In the genomic region with DNA sequence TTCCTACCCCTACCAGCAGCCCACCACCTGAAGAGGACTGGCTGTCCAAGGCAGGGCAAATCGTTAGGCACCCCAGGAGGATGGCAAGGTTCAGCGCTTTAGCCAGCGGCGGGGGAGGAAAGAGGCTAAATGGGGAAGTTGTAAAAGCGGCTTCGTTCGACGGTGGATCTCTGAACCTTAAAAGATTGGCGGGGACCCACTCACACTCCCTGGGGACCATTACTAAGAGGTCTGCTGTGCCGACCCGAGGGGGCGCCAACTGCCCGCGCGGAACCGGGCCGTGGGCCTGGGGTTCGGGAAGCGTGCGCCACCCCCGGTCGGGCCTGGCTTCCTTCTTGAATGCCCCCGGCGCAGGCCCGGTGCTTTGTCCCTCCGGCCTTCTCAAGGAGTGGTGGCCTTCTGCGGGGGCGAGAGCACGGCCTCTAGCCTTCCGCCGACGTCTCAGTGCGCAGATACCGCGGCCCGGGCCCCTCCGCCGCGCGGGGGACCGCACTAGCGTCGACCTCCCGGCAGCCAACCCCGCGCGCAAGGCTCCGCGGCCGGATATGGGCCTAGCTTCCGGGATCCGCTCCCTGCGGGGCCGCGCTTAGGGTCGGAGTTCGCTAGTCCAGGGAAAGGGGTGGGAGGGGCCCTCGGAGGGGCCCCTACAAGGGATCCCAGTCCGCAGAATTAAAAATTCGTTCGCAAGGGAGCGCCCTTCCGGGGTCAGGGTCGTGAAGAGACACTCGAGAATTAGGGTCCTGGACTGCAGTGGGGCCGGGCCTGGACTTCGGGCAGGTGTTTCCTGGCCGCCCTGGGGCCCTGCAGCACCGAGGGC, we compare ENCODE assay signal across 8 cellular contexts.
DNase-seq lines count a peak whose midpoint lies in the region; ATAC-seq lines count a peak whose summit lies in the region.

No MANE protein-coding gene starts in this region.

- H3K36me3 ChIP-seq in iPS-15b (ENCODE audit: control insufficient read depth, insufficient read depth, low read length) = no peaks in the 10 kb centered on the region

- H3K27ac Mint-ChIP-seq in activated T-cell treated with anti-CD3 and anti-CD28 coated beads, Interleukin-2, amount 50 U/mL, for 24 hours = no peak overlapping the region

- H3K4me3 Mint-ChIP-seq in activated T-cell treated with anti-CD3 and anti-CD28 coated beads, Interleukin-2, amount 50 U/mL, for 24 hours = peak overlapping the region; percentile 20

- no peak for ATAC-seq in stimulated activated naive CD8-positive, alpha-beta T cell treated with anti-CD3 and anti-CD28 coated beads, Interleukin-15, Interleukin-2, amounts not matched to agents 100 U/mL and 50 U/mL, for 24 hours

- peak overlapping the region; percentile 40 for H3K4me3 ChIP-seq in iPS-15b (ENCODE audit: low read depth, low read length)

- H3K9ac ChIP-seq in iPS-15b (ENCODE audit: low read depth, low read length) = peak overlapping the region; percentile 16

- no peak for DNase-seq in activated T-cell treated with anti-CD3 and anti-CD28 coated beads, Interleukin-2, amount 50 U/mL, for 24 hours
- no peak for DNase-seq in activated T-cell treated with anti-CD3 and anti-CD28 coated beads, Interleukin-2, amount 50 U/mL, for 1 hour
- DNase-seq in HuH-7.5 (ENCODE audit: low spot score) = peak; percentile 14
- DNase-seq in stimulated activated naive CD8-positive, alpha-beta T cell treated with anti-CD3 and anti-CD28 coated beads, Interleukin-15, Interleukin-2, amounts not matched to agents 100 U/mL and 50 U/mL, for 24 hours = peak; percentile 8
- DNase-seq in stimulated activated CD4-positive, alpha-beta T cell treated with anti-CD3 and anti-CD28 coated beads, Interleukin-4, amount 100 ng/mL, for 4 hours = no peak
- DNase-seq in NCI-H146 treated with DMSO at 0.1 percent for 48 hours (lab: John Stamatoyannopoulos, UW; ENCODE audit: unreplicated experiment) = no peak
- DNase-seq in superior temporal gyrus (ENCODE audit: extremely low spot score) = no peak

- peaks cover 84% of the 10 kb centered on the region for H3K27me3 ChIP-seq in iPS-15b (ENCODE audit: control insufficient read depth, insufficient read depth, low read length)

- H3K9me3 ChIP-seq in iPS-15b (ENCODE audit: control insufficient read depth, insufficient read depth, low read length) = no peaks in the 10 kb centered on the region

- H3K27me3 Mint-ChIP-seq in activated T-cell treated with anti-CD3 and anti-CD28 coated beads, Interleukin-2, amount 50 U/mL, for 24 hours = peaks cover 86% of the 10 kb centered on the region

- H3K4me1 Mint-ChIP-seq in activated T-cell treated with anti-CD3 and anti-CD28 coated beads, Interleukin-2, amount 50 U/mL, for 24 hours (ENCODE audit: low read depth) = peaks cover 32% of the 10 kb centered on the region

- peaks cover 9% of the 10 kb centered on the region for H3K4me1 ChIP-seq in iPS-15b (ENCODE audit: control insufficient read depth, insufficient read depth, low read length)

- H3K36me3 Mint-ChIP-seq in activated T-cell treated with anti-CD3 and anti-CD28 coated beads, Interleukin-2, amount 50 U/mL, for 24 hours (ENCODE audit: low read depth) = no peaks in the 10 kb centered on the region

- H3K9me3 Mint-ChIP-seq in activated T-cell treated with anti-CD3 and anti-CD28 coated beads, Interleukin-2, amount 50 U/mL, for 24 hours = no peaks in the 10 kb centered on the region

Comparison
In these comparisons a context has a peak if more than half of its experiments do, and no peak if none do; other contexts are left out.
1. DNase-seq: peak in HuH-7.5 (single experiment) and stimulated activated naive CD8-positive, alpha-beta T cell treated with anti-CD3 and anti-CD28 coated beads, Interleukin-15, Interleukin-2, amounts not matched to agents 100 U/mL and 50 U/mL, for 24 hours (single experiment); none in activated T-cell treated with anti-CD3 and anti-CD28 coated beads, Interleukin-2, amount 50 U/mL, for 24 hours (single experiment), activated T-cell treated with anti-CD3 and anti-CD28 coated beads, Interleukin-2, amount 50 U/mL, for 1 hour (single experiment), stimulated activated CD4-positive, alpha-beta T cell treated with anti-CD3 and anti-CD28 coated beads, Interleukin-4, amount 100 ng/mL, for 4 hours (0 of 2), NCI-H146 treated with DMSO at 0.1 percent for 48 hours (single experiment) and superior temporal gyrus (single experiment).